In genomic region chr7:142711722-142712616, GRCh38 we compare ENCODE assay signal across 9 cellular contexts. TPM values are rescaled to one million over a fixed set of nuclear protein-coding genes. Genes with fewer than 3 reads are reported as not detected.
DNase-seq lines count a peak whose midpoint lies in the region; ATAC-seq and TF ChIP-seq lines count a peak whose summit lies in the region.
"Had no signal": no experiment of that assay in that cellular context is flagged by ENCODE, and none has a peak within 500 bp of the region (broad histone marks: within the 10 kb centered on the region; RNA-seq: fewer than 3 reads in every experiment).

No MANE protein-coding gene starts in this region.

- H3K4me2 ChIP-seq in mammary epithelial cell (ENCODE audit: insufficient read depth, low read depth, low read length): no peak overlapping the region

- H3K36me3 ChIP-seq in BE2C (no peaks in the 10 kb centered on the region), mammary epithelial cell (ENCODE audit: insufficient read depth, low read length) (no peaks in the 10 kb centered on the region)
- no peaks in the 10 kb centered on the region for H3K36me3 ChIP-seq in naive thymus-derived CD4-positive, alpha-beta T cell (ENCODE audit: control insufficient read depth in 2 of 3, insufficient read depth in 3 of 3, low read length in 3 of 3)

- H3K36me3 Mint-ChIP-seq in naive thymus-derived CD4-positive, alpha-beta T cell: peaks cover 0 to 3% (median 0%) of the 10 kb centered on the region in 5 donors

- in situ Hi-C loops in mammary epithelial cell (cut with MboI; ENCODE audit: low sequenced_read_pairs in 2 of 2): no loop called here

- dilution Hi-C loops in mammary epithelial cell (cut with HindIII; ENCODE audit: low sequenced_read_pairs): no loop called here

- no peaks in the 10 kb centered on the region for H3K27me3 ChIP-seq in BE2C
- peaks cover 4% of the 10 kb centered on the region for H3K27me3 ChIP-seq in mammary epithelial cell (ENCODE audit: insufficient read depth, low read length)
- no peaks in the 10 kb centered on the region for H3K27me3 ChIP-seq in naive thymus-derived CD4-positive, alpha-beta T cell (ENCODE audit: control insufficient read depth in 2 of 2, insufficient read depth in 2 of 2, low read length in 2 of 2)

- H3K27me3 Mint-ChIP-seq in naive thymus-derived CD4-positive, alpha-beta T cell: peaks cover 0 to 1% (median 0%) of the 10 kb centered on the region in 5 donors

- H4K20me1 ChIP-seq in mammary epithelial cell (ENCODE audit: insufficient read depth, low read length): no peaks in the 10 kb centered on the region

- CTCF ChIA-PET in mammary epithelial cell (lab: Charles Lee; ENCODE audit: low non-redundant PET): no interaction called here
- CTCF ChIA-PET in naive thymus-derived CD4-positive, alpha-beta T cell (lab: Charles Lee): interaction anchor here (1.2 to 3.5 kb wide), 3 partner anchors 71 to 100 kb away, joined by 3 to 31 read pairs (median 20); no protein-coding TSS in a partner anchor

- H3K4me1 Mint-ChIP-seq in naive thymus-derived CD4-positive, alpha-beta T cell: peaks cover 20 to 76% (median 63%) of the 10 kb centered on the region in 7 donors

- WGBS in mammary epithelial cell (ENCODE audit: low coverage, missing lambda C conversion rate): 56% methylated on average over 17 of the region's 18 CpGs

- H3K9me3 ChIP-seq in BE2C: no peaks in the 10 kb centered on the region
- H3K9me3 ChIP-seq in mammary epithelial cell (replicated peaks; ENCODE audit: insufficient read depth, low read length): no peaks in the 10 kb centered on the region
- H3K9me3 ChIP-seq in naive thymus-derived CD4-positive, alpha-beta T cell (ENCODE audit: control insufficient read depth in 2 of 3, low read length in 3 of 3): no peaks in the 10 kb centered on the region

- POLR2A ChIA-PET in naive thymus-derived CD4-positive, alpha-beta T cell (lab: Charles Lee): interaction anchor here (0.6 to 8.3 kb wide), 7 partner anchors 42 to 98 kb away, joined by 3 to 149 read pairs (median 13); no protein-coding TSS in a partner anchor

- ATAC-seq in naive thymus-derived CD4-positive, alpha-beta T cell: peak; percentile 75
- ATAC-seq in GM21576 (IDR thresholded peaks at IDR 0.05; ENCODE audit: unreplicated experiment): no peak

- TF ChIP-seq CTCF in BE2C (IDR thresholded peaks at IDR 0.05; ENCODE audit: low read depth, low read length): peak; percentile 34
- TF ChIP-seq CTCF in GM12873 (IDR thresholded peaks at IDR 0.05; ENCODE audit: insufficient read depth, low read depth, low read length, missing control alignments): peak; percentile 63
- peak; percentile 65 to 71 for TF ChIP-seq CTCF in mammary epithelial cell (conservative IDR thresholded peaks at IDR 0.05 in 1 of 2, IDR thresholded peaks at IDR 0.05 in 1 of 2; ENCODE audit: extremely low read depth in 1 of 2, insufficient read depth in 1 of 2, low read depth in 1 of 2, low read length in 2 of 2)

- DNase-seq in BE2C (no peak), OCI-M1 (lab: John Stamatoyannopoulos, UW) (peak; percentile 4), mammary epithelial cell (peak; percentile 8), cerebellar nuclear complex (lab: John Stamatoyannopoulos, UW) (no peak)
- DNase-seq in naive thymus-derived CD4-positive, alpha-beta T cell: no peak
- DNase-seq in effector CD4-positive, alpha-beta T cell: no peak

- H3K4me1 ChIP-seq in BE2C: no peaks in the 10 kb centered on the region
- H3K4me1 ChIP-seq in mammary epithelial cell (ENCODE audit: insufficient read depth, low read length): no peaks in the 10 kb centered on the region
- peaks cover 31 to 50% of the 10 kb centered on the region in 2 donors for H3K4me1 ChIP-seq in naive thymus-derived CD4-positive, alpha-beta T cell (ENCODE audit: control insufficient read depth in 2 of 2, insufficient read depth in 2 of 2, low read length in 2 of 2)

- no peak overlapping the region for H2AFZ ChIP-seq in mammary epithelial cell (ENCODE audit: low read depth, low read length)

- H3K9ac ChIP-seq in mammary epithelial cell (ENCODE audit: insufficient read depth, low read length): no peak overlapping the region

- no peak overlapping the region for H3K4me3 ChIP-seq in BE2C (ENCODE audit: low read depth, low read length)
- H3K4me3 ChIP-seq in mammary epithelial cell (replicated peaks in 1 of 3; ENCODE audit: insufficient read depth in 1 of 3, low read depth in 2 of 3, low read length in 3 of 3): no peak overlapping the region
- H3K4me3 ChIP-seq in naive thymus-derived CD4-positive, alpha-beta T cell (ENCODE audit: low read length): peak overlapping the region; percentile 46

- H3K9me3 Mint-ChIP-seq in naive thymus-derived CD4-positive, alpha-beta T cell: peaks cover 0 to 2% (median 0%) of the 10 kb centered on the region in 11 donors

- H3K79me2 ChIP-seq in mammary epithelial cell (ENCODE audit: insufficient read depth, low read length): no peaks in the 10 kb centered on the region

- H3K27ac ChIP-seq in mammary epithelial cell (ENCODE audit: insufficient read depth, low read depth, low read length): no peak overlapping the region
- peak overlapping the region; percentile 62 for H3K27ac ChIP-seq in naive thymus-derived CD4-positive, alpha-beta T cell (ENCODE audit: low read depth, low read length)

- intact Hi-C loops in mammary epithelial cell (cut with micrococcal nuclease): loop anchor here (1.0 kb wide), 2 partner anchors 72 to 177 kb away; no protein-coding TSS in a partner anchor
- intact Hi-C loops in naive thymus-derived CD4-positive, alpha-beta T cell (cut with micrococcal nuclease): loop anchor here (1.0 to 5.0 kb wide), 6 partner anchors 43 to 99 kb away; no protein-coding TSS in a partner anchor

- peak overlapping the region; percentile 76 to 94 (median 88) for H3K4me3 Mint-ChIP-seq in naive thymus-derived CD4-positive, alpha-beta T cell

- peak overlapping the region; percentile 81 to 96 (median 91) for H3K27ac Mint-ChIP-seq in naive thymus-derived CD4-positive, alpha-beta T cell

- no TSS peak for BruUV-seq in mammary epithelial cell (replicated peaks; lab: Mats Ljungman, UMichigan)

RNA-seq across cellular contexts. Expression of gene PRSS1, which starts 37.3 kb away (rescaled TPM):
- 2.2 TPM for polyA plus RNA-seq in BE2C (2012; ENCODE audit: insufficient read depth, insufficient read length, low read depth)
- not detected for total RNA-seq in mammary epithelial cell
- not detected for polyA plus RNA-seq in mammary epithelial cell
- polyA minus RNA-seq in mammary epithelial cell: not detected
- not detected for total RNA-seq in naive thymus-derived CD4-positive, alpha-beta T cell
- not detected for polyA plus RNA-seq in naive thymus-derived CD4-positive, alpha-beta T cell
- total RNA-seq: pulmonary artery endothelial cell had no signal

RNA-seq across cellular contexts. Expression of gene PRSS2, which starts 58.8 kb away (rescaled TPM):
- polyA plus RNA-seq in BE2C (2012; ENCODE audit: insufficient read depth, insufficient read length, low read depth): not detected
- not detected for total RNA-seq in mammary epithelial cell
- polyA plus RNA-seq in mammary epithelial cell: not detected
- not detected for polyA minus RNA-seq in mammary epithelial cell
- not detected for total RNA-seq in naive thymus-derived CD4-positive, alpha-beta T cell
- not detected for polyA plus RNA-seq in naive thymus-derived CD4-positive, alpha-beta T cell
- total RNA-seq: pulmonary artery endothelial cell had no signal

Comparison
In these comparisons a context has a peak if more than half of its experiments do, and no peak if none do; other contexts are left out.
1. DNase-seq: peak in OCI-M1 (single experiment) and mammary epithelial cell (single experiment); none in BE2C (single experiment), naive thymus-derived CD4-positive, alpha-beta T cell (0 of 9), effector CD4-positive, alpha-beta T cell (single experiment) and cerebellar nuclear complex (0 of 2).
2. Peak in every context shown above with its lines, with median percentiles within 50 percentile points of each other: CTCF ChIP-seq.